Comparison of ENCODE assay signal across 8 cellular contexts in the genomic region with DNA sequence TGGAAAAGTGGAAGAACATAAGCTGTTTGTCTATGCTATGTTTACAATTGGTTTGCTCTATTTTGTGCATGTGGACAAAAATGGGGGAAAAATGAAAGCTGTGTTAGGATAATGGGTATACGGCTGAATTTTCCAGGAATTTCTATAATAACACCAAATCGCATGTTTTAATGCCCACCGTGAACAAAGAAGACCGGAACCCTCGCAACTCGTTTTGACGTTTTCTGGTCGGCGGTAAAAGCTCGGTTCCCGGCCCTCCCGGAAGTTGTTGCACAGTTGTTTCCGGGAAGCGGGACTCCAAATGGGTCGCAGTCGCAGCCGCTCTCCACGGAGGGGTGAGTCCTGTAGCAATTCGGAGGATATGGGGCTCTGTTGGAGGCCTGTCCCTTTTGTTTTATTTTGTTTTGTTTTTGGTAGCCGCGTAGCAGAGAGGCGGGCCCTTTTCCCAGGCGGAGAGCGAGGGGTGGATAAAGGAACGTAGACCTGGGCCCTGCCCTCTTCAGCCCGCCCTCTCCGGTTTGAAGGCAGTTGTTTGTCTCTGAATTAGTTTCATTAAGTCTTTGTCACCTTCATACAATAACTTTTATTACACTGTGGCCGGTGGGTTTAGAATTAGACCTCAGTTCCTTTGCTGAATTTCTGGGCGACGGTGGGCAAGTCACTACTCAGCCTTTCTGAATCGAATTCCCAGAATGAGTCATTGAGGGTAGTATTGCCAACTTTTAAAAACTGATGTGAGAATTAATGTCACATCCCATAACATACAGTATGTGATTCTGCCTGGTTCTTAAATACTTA. TPM values are rescaled to one million over a fixed set of nuclear protein-coding genes. Genes with fewer than 3 reads are reported as not detected.
DNase-seq lines count a peak whose midpoint lies in the region; ATAC-seq and TF ChIP-seq lines count a peak whose summit lies in the region.

A gene with protein sequence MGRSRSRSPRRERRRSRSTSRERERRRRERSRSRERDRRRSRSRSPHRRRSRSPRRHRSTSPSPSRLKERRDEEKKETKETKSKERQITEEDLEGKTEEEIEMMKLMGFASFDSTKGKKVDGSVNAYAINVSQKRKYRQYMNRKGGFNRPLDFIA (plus strand): TSS at position 273 of the 798 bp plus-strand sequence. CDS start 29 bp downstream, at position 302.

- TF ChIP-seq CTCF in GM20000 (IDR thresholded peaks at IDR 0.05; ENCODE audit: extremely low read depth, missing control alignments), result no peak

- H3K4me3 Mint-ChIP-seq in CD4-positive, CD25-positive, alpha-beta regulatory T cell, result peak within 1 kb of the TSS; percentile 98 to 100 (median 100)
- H3K4me3 Mint-ChIP-seq in naive thymus-derived CD8-positive, alpha-beta T cell, result peak within 1 kb of the TSS; percentile 96 to 100 (median 99)

- H3K4me1 Mint-ChIP-seq in CD4-positive, CD25-positive, alpha-beta regulatory T cell, result peaks cover 19 to 54% (median 30%) of the 10 kb centered on the region in 4 donors
- H3K4me1 Mint-ChIP-seq in naive thymus-derived CD8-positive, alpha-beta T cell, result peaks cover 16 to 48% (median 38%) of the 10 kb centered on the region in 4 donors

- peak; percentile 66 to 91 (median 81) for DNase-seq in CD4-positive, CD25-positive, alpha-beta regulatory T cell
- DNase-seq in GM20000 (ENCODE audit: low spot score) (peak; percentile 75), Kasumi-1 (lab: John Stamatoyannopoulos, UW) (peak; percentile 83 to 84), SHP77 treated with DMSO at 0.1 percent for 48 hours (lab: John Stamatoyannopoulos, UW) (peak; percentile 56), fibroblast of peridontal ligament (ENCODE audit: extremely low read depth) (peak; percentile 86)
- DNase-seq in activated T-helper 9 cell treated with anti-CD3 and anti-CD28 coated beads, Interleukin-2, amount 50 U/mL, for 16 hours (ENCODE audit: low read depth), result peak; percentile 73
- DNase-seq in naive thymus-derived CD8-positive, alpha-beta T cell, result peak; percentile 63 to 89 (median 81)
- peak; percentile 59 to 86 (median 70) for DNase-seq in stimulated activated naive CD4-positive, alpha-beta T cell (lab: John Stamatoyannopoulos, UW)

- H3K9me3 Mint-ChIP-seq in CD4-positive, CD25-positive, alpha-beta regulatory T cell, result peaks cover 0 to 3% (median 0%) of the 10 kb centered on the region in 7 donors
- peaks cover 0 to 3% (median 0%) of the 10 kb centered on the region in 9 donors for H3K9me3 Mint-ChIP-seq in naive thymus-derived CD8-positive, alpha-beta T cell

- no peaks in the 10 kb centered on the region for H3K27me3 ChIP-seq in CD4-positive, CD25-positive, alpha-beta regulatory T cell (ENCODE audit: control insufficient read depth, insufficient read depth, low read length)

- H3K4me1 ChIP-seq in CD4-positive, CD25-positive, alpha-beta regulatory T cell (ENCODE audit: control insufficient read depth, insufficient read depth, low read length, poor library complexity, severe bottlenecking), result peaks cover 14% of the 10 kb centered on the region

- peak within 1 kb of the TSS; percentile 98 to 100 (median 100) for H3K27ac Mint-ChIP-seq in CD4-positive, CD25-positive, alpha-beta regulatory T cell
- H3K27ac Mint-ChIP-seq in naive thymus-derived CD8-positive, alpha-beta T cell, result peak within 1 kb of the TSS; percentile 96 to 100 (median 99)

- H3K27me3 Mint-ChIP-seq in CD4-positive, CD25-positive, alpha-beta regulatory T cell, result peaks cover 8% of the 10 kb centered on the region
- H3K27me3 Mint-ChIP-seq in naive thymus-derived CD8-positive, alpha-beta T cell, result no peaks in the 10 kb centered on the region

- peaks cover 37% of the 10 kb centered on the region for H3K36me3 ChIP-seq in CD4-positive, CD25-positive, alpha-beta regulatory T cell (ENCODE audit: control insufficient read depth, insufficient read depth, low read length)

- peak; percentile 89 to 92 for ATAC-seq in CD4-positive, CD25-positive, alpha-beta regulatory T cell (ENCODE audit: low read depth in 2 of 2)
- ATAC-seq in naive thymus-derived CD8-positive, alpha-beta T cell, result peak; percentile 91 to 97

- H3K27ac ChIP-seq in CD4-positive, CD25-positive, alpha-beta regulatory T cell (ENCODE audit: insufficient read depth, low read length, poor library complexity, severe bottlenecking), result peak within 1 kb of the TSS; percentile 75

- H3K36me3 Mint-ChIP-seq in CD4-positive, CD25-positive, alpha-beta regulatory T cell, result peaks cover 14% of the 10 kb centered on the region
- H3K36me3 Mint-ChIP-seq in naive thymus-derived CD8-positive, alpha-beta T cell, result peaks cover 6 to 39% (median 8%) of the 10 kb centered on the region in 3 donors

- POLR2A ChIA-PET in naive thymus-derived CD8-positive, alpha-beta T cell (lab: Charles Lee), result interaction anchor here (0.6 to 2.1 kb wide), 19 partner anchors 8 to 400 kb away, joined by 3 to 13 read pairs (median 4); a partner anchor contains a TSS

- no peaks in the 10 kb centered on the region for H3K9me3 ChIP-seq in CD4-positive, CD25-positive, alpha-beta regulatory T cell (ENCODE audit: control insufficient read depth in 2 of 2, low read length in 2 of 2)

- H3K4me3 ChIP-seq in CD4-positive, CD25-positive, alpha-beta regulatory T cell (ENCODE audit: low read depth, low read length), result peak within 1 kb of the TSS; percentile 99

RNA-seq across cellular contexts. Expression of the gene that starts here (rescaled TPM):
- total RNA-seq in CD4-positive, CD25-positive, alpha-beta regulatory T cell, result 44.1 TPM
- polyA plus RNA-seq in CD4-positive, CD25-positive, alpha-beta regulatory T cell, result 10 to 100 TPM; 51.7 to 70.2 (median 60.0) TPM
- total RNA-seq in naive thymus-derived CD8-positive, alpha-beta T cell, result 10 to 100 TPM; 49.1 to 51.2 TPM
- 10 to 100 TPM; 38.6 to 60.9 (median 50.9) TPM for polyA plus RNA-seq in naive thymus-derived CD8-positive, alpha-beta T cell

Comparison
In these comparisons a context has a peak if more than half of its experiments do, and no peak if none do; other contexts are left out.
1. Peak in every context shown above with its lines: DNase-seq, ATAC-seq, H3K4me3 ChIP-seq and H3K27ac ChIP-seq.